ENCODE assay signal across 1 cellular context in genomic region chr4:122711893-122712292, GRCh38.
TF ChIP-seq lines count a peak whose summit lies in the region.

No MANE protein-coding gene starts in this region.

TF ChIP-seq in HepG2, 621 proteins besides CTCF, POLR2A, EP300 and RAD21:
- no peak for TF ChIP-seq SCMH1 (CRISPR knock-in tag; IDR thresholded peaks at IDR 0.05; ENCODE audit: borderline replicate concordance)
- no peak for TF ChIP-seq SYNCRIP (IDR thresholded peaks at IDR 0.05; ENCODE audit: insufficient read depth, low read depth, low read length)
- TF ChIP-seq SP1 (IDR thresholded peaks at IDR 0.05), result no peak
- TF ChIP-seq SP1 (CRISPR knock-in tag; IDR thresholded peaks at IDR 0.05), result no peak
- no peak for TF ChIP-seq STAG1 (CRISPR knock-in tag; IDR thresholded peaks at IDR 0.05)
- TF ChIP-seq HNRNPLL (IDR thresholded peaks at IDR 0.05; ENCODE audit: low read depth, low read length, poor library complexity, severe bottlenecking), result no peak
- no peak for TF ChIP-seq POGZ (CRISPR knock-in tag; IDR thresholded peaks at IDR 0.05)
- no peak for TF ChIP-seq ZNF670 (CRISPR knock-in tag; IDR thresholded peaks at IDR 0.05; ENCODE audit: borderline replicate concordance)
- no peak for TF ChIP-seq ZNF773 (CRISPR knock-in tag; IDR thresholded peaks at IDR 0.05; ENCODE audit: borderline replicate concordance)
- TF ChIP-seq IKZF1 (IDR thresholded peaks at IDR 0.05), result no peak
- TF ChIP-seq ZNF34 (CRISPR knock-in tag; IDR thresholded peaks at IDR 0.05; ENCODE audit: borderline replicate concordance), result no peak
- no peak for TF ChIP-seq CSRNP2 (CRISPR knock-in tag; conservative IDR thresholded peaks at IDR 0.05; ENCODE audit: low read depth)
- no peak for TF ChIP-seq ATF5 (CRISPR knock-in tag; IDR thresholded peaks at IDR 0.05; ENCODE audit: low read depth)
- no peak for TF ChIP-seq MED13 (CRISPR knock-in tag; IDR thresholded peaks at IDR 0.05)
- TF ChIP-seq ZNF468 (CRISPR knock-in tag; IDR thresholded peaks at IDR 0.05), result no peak
- no peak for TF ChIP-seq ZNF772 (CRISPR knock-in tag; IDR thresholded peaks at IDR 0.05)
- no peak for TF ChIP-seq ZNF780A (CRISPR knock-in tag; IDR thresholded peaks at IDR 0.05)
- no peak for TF ChIP-seq CC2D1A (CRISPR knock-in tag; IDR thresholded peaks at IDR 0.05)
